In genomic region chr13:106561551-106562170, GRCh38 we compare ENCODE assay signal across 8 cellular contexts. TPM values are rescaled to one million over a fixed set of nuclear protein-coding genes. Genes with fewer than 3 reads are reported as not detected.
DNase-seq lines count a peak whose midpoint lies in the region; ATAC-seq and TF ChIP-seq lines count a peak whose summit lies in the region.

No MANE protein-coding gene starts in this region.

- H3K4me3 ChIP-seq in fibroblast of pulmonary artery (replicated peaks; ENCODE audit: low read depth, low read length) (no peak overlapping the region), skeletal muscle tissue (ENCODE audit: low read length in 3 of 3) (peak overlapping the region in 2 of 3 donors; percentile 15 to 45)

- peak; percentile 19 for DNase-seq in activated CD4-positive, CD25-positive, alpha-beta regulatory T cell treated with anti-CD3 and anti-CD28 coated beads, Interleukin-2, amount 50 U/mL, for 16 hours (ENCODE audit: low read depth, low spot score)
- DNase-seq in fibroblast of pulmonary artery (ENCODE audit: low read depth) (peak; percentile 64), NCI-H524 treated with DMSO at 0.1 percent for 48 hours (lab: John Stamatoyannopoulos, UW) (no peak), HT-29 (ENCODE audit: low spot score) (no peak), cortex of kidney (lab: John Stamatoyannopoulos, UW) (no peak)

- H3K27ac ChIP-seq in skeletal muscle tissue (ENCODE audit: low read depth, low read length), result no peak overlapping the region

- peaks cover 35 to 39% (median 38%) of the 10 kb centered on the region in 3 donors for H3K4me1 ChIP-seq in skeletal muscle tissue (ENCODE audit: control insufficient read depth in 3 of 3, insufficient read depth in 3 of 3, low read length in 3 of 3)

- H3K9ac ChIP-seq in skeletal muscle tissue (ENCODE audit: low read depth in 1 of 3, low read length in 3 of 3), result peak overlapping the region in 2 of 3 donors; percentile 5 to 17

- ATAC-seq in GM18511 (IDR thresholded peaks at IDR 0.05; ENCODE audit: unreplicated experiment) (peak; percentile 80), HG02759 (IDR thresholded peaks at IDR 0.05; ENCODE audit: unreplicated experiment) (peak; percentile 87)

- TF ChIP-seq CTCF in fibroblast of pulmonary artery (IDR thresholded peaks at IDR 0.05; ENCODE audit: low read length, missing control alignments), result no peak

- H3K36me3 ChIP-seq in skeletal muscle tissue (ENCODE audit: control insufficient read depth in 3 of 3, insufficient read depth in 3 of 3, low read length in 3 of 3), result peaks cover 3 to 14% (median 14%) of the 10 kb centered on the region in 3 donors

- H3K9me3 ChIP-seq in skeletal muscle tissue (ENCODE audit: control insufficient read depth in 3 of 3, low read length in 3 of 3), result no peaks in the 10 kb centered on the region

- no peaks in the 10 kb centered on the region for H3K27me3 ChIP-seq in skeletal muscle tissue (ENCODE audit: control insufficient read depth in 3 of 3, insufficient read depth in 3 of 3, low read length in 3 of 3)

RNA-seq across cellular contexts. Expression of gene ARGLU1, which starts 6.3 kb away (rescaled TPM):
- 32.4 TPM for total RNA-seq in skeletal muscle tissue
- total RNA-seq in HT-29 (2014; rRNA removed; shearing (Covaris generic)), result 105 and 116 TPM in 2 replicates

RNA-seq across cellular contexts. Expression of gene EFNB2, which starts 26.2 kb away (rescaled TPM):
- total RNA-seq in skeletal muscle tissue, result 14.6 TPM
- total RNA-seq in HT-29 (2014; rRNA removed; shearing (Covaris generic)), result 30.0 and 31.0 TPM in 2 replicates

Comparison
In these comparisons a context has a peak if more than half of its experiments do, and no peak if none do; other contexts are left out.
1. DNase-seq: peak in activated CD4-positive, CD25-positive, alpha-beta regulatory T cell treated with anti-CD3 and anti-CD28 coated beads, Interleukin-2, amount 50 U/mL, for 16 hours (single experiment) and fibroblast of pulmonary artery (single experiment); none in NCI-H524 treated with DMSO at 0.1 percent for 48 hours (single experiment), HT-29 (single experiment) and cortex of kidney (single experiment).